ENCODE assay signal across 1 cellular context in genomic region chrX:123803331-123803983, GRCh38.
TF ChIP-seq lines count a peak whose summit lies in the region.

No MANE protein-coding gene starts in this region.

TF ChIP-seq in GM23338, 12 proteins besides CTCF, POLR2A, EP300 and RAD21 (continued from another document):
- no peak for TF ChIP-seq ZNF114 (CRISPR knock-in tag; IDR thresholded peaks at IDR 0.05)
- no peak for TF ChIP-seq REST (IDR thresholded peaks at IDR 0.05; ENCODE audit: unreplicated experiment)
- no peak for TF ChIP-seq ZNF331 (CRISPR knock-in tag; IDR thresholded peaks at IDR 0.05; ENCODE audit: low read depth)
TF ChIP-seq in GM23338: peak in this region for 0.
